ENCODE assay signal across 12 cellular contexts in the genomic region with DNA sequence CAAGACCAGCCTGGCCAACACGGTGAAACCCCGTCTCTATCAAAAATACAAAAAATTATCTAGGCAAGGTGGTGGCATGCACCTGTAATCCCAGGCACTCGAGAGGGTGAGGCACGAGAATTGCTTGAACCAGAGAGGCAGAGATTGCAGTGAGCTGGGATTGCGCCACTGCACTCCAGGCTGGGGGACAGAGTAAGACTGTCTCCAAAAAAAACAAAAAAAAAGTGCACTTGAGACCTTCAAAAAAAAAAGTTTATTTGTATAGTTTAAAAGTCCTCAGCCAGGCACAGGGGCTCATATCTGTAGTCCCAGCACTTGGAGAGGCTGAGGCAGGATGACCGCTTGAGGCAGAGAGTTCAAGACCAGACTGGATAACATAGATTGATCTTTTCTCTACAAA. TPM values are rescaled to one million over a fixed set of nuclear protein-coding genes. Genes with fewer than 3 reads are reported as not detected.
DNase-seq lines count a peak whose midpoint lies in the region; ATAC-seq lines count a peak whose summit lies in the region.
"Had no signal": no experiment of that assay in that cellular context is flagged by ENCODE, and none has a peak within 500 bp of the region (broad histone marks: within the 10 kb centered on the region; RNA-seq: fewer than 3 reads in every experiment).

No MANE protein-coding gene starts in this region.

- H3K27ac Mint-ChIP-seq in stimulated activated naive CD8-positive, alpha-beta T cell treated with anti-CD3 and anti-CD28 coated beads, Interleukin-15, Interleukin-2, amounts not matched to agents 100 ng/mL and 50 ng/mL, for 24 hours = peak overlapping the region; percentile 12
- peak overlapping the region; percentile 39 for H3K27ac Mint-ChIP-seq in activated naive CD8-positive, alpha-beta T cell treated with anti-CD3 and anti-CD28 coated beads for 36 hours
- H3K27ac Mint-ChIP-seq in memory B cell = peak overlapping the region; percentile 20

- no peaks in the 10 kb centered on the region for H3K27me3 Mint-ChIP-seq in stimulated activated naive CD8-positive, alpha-beta T cell treated with anti-CD3 and anti-CD28 coated beads, Interleukin-15, Interleukin-2, amounts not matched to agents 100 ng/mL and 50 ng/mL, for 24 hours
- H3K27me3 Mint-ChIP-seq in activated naive CD8-positive, alpha-beta T cell treated with anti-CD3 and anti-CD28 coated beads for 36 hours = no peaks in the 10 kb centered on the region
- H3K27me3 Mint-ChIP-seq in memory B cell = no peaks in the 10 kb centered on the region

- peaks cover 84% of the 10 kb centered on the region for H3K4me1 Mint-ChIP-seq in stimulated activated naive CD8-positive, alpha-beta T cell treated with anti-CD3 and anti-CD28 coated beads, Interleukin-15, Interleukin-2, amounts not matched to agents 100 ng/mL and 50 ng/mL, for 24 hours (ENCODE audit: low read depth)
- peaks cover 58% of the 10 kb centered on the region for H3K4me1 Mint-ChIP-seq in activated naive CD8-positive, alpha-beta T cell treated with anti-CD3 and anti-CD28 coated beads for 36 hours
- H3K4me1 Mint-ChIP-seq in memory B cell = peaks cover 25% of the 10 kb centered on the region

- peaks cover 68% of the 10 kb centered on the region for H3K36me3 Mint-ChIP-seq in stimulated activated naive CD8-positive, alpha-beta T cell treated with anti-CD3 and anti-CD28 coated beads, Interleukin-15, Interleukin-2, amounts not matched to agents 100 ng/mL and 50 ng/mL, for 24 hours (ENCODE audit: low read depth)
- H3K36me3 Mint-ChIP-seq in activated naive CD8-positive, alpha-beta T cell treated with anti-CD3 and anti-CD28 coated beads for 36 hours = peaks cover 44% of the 10 kb centered on the region
- H3K36me3 Mint-ChIP-seq in memory B cell = peaks cover 18% of the 10 kb centered on the region

- no peak for ATAC-seq in stimulated activated naive CD8-positive, alpha-beta T cell treated with anti-CD3 and anti-CD28 coated beads, Interleukin-15, Interleukin-2, amounts not matched to agents 100 U/mL and 50 U/mL, for 24 hours
- ATAC-seq in memory B cell (ENCODE audit: low read depth) = no peak
- no peak for ATAC-seq in HG02571 (IDR thresholded peaks at IDR 0.05; ENCODE audit: unreplicated experiment)
- ATAC-seq in HG03095 (IDR thresholded peaks at IDR 0.05; ENCODE audit: unreplicated experiment) = no peak
- no peak for ATAC-seq in GM19463 (IDR thresholded peaks at IDR 0.05; ENCODE audit: unreplicated experiment)

- no peak for DNase-seq in stimulated activated naive CD8-positive, alpha-beta T cell treated with anti-CD3 and anti-CD28 coated beads, Interleukin-15, Interleukin-2, amounts not matched to agents 100 U/mL and 50 U/mL, for 24 hours
- no peak for DNase-seq in activated naive CD8-positive, alpha-beta T cell treated with anti-CD3 and anti-CD28 coated beads for 36 hours
- DNase-seq in memory B cell (ENCODE audit: low spot score in 2 of 2) (no peak), NCI-H1105 (lab: John Stamatoyannopoulos, UW) (no peak)
- DNase-seq: activated CD4-positive, CD25-positive, alpha-beta regulatory T cell treated with anti-CD3 and anti-CD28 coated beads, Interleukin-2, amount 50 U/mL, for 72 hours; COR-L47; esophagus squamous epithelium; NCI-H2081 had no signal

- no peak overlapping the region for H3K4me3 Mint-ChIP-seq in stimulated activated naive CD8-positive, alpha-beta T cell treated with anti-CD3 and anti-CD28 coated beads, Interleukin-15, Interleukin-2, amounts not matched to agents 100 ng/mL and 50 ng/mL, for 24 hours
- H3K4me3 Mint-ChIP-seq in activated naive CD8-positive, alpha-beta T cell treated with anti-CD3 and anti-CD28 coated beads for 36 hours = peak overlapping the region; percentile 47
- H3K4me3 Mint-ChIP-seq in memory B cell = no peak overlapping the region

- no peaks in the 10 kb centered on the region for H3K9me3 Mint-ChIP-seq in stimulated activated naive CD8-positive, alpha-beta T cell treated with anti-CD3 and anti-CD28 coated beads, Interleukin-15, Interleukin-2, amounts not matched to agents 100 ng/mL and 50 ng/mL, for 24 hours
- no peaks in the 10 kb centered on the region for H3K9me3 Mint-ChIP-seq in activated naive CD8-positive, alpha-beta T cell treated with anti-CD3 and anti-CD28 coated beads for 36 hours
- no peaks in the 10 kb centered on the region for H3K9me3 Mint-ChIP-seq in memory B cell

RNA-seq across cellular contexts. Expression of a gene that starts 2.1 kb away (rescaled TPM):
- 10 to 100 TPM; 61.5 to 62.1 TPM for total RNA-seq in activated naive CD8-positive, alpha-beta T cell treated with anti-CD3 and anti-CD28 coated beads for 36 hours

RNA-seq across cellular contexts. Expression of a gene that starts 2.2 kb away (rescaled TPM):
- 100 to 1,000 TPM; 245 to 246 TPM for total RNA-seq in activated naive CD8-positive, alpha-beta T cell treated with anti-CD3 and anti-CD28 coated beads for 36 hours

RNA-seq across cellular contexts. Expression of a gene that starts 22.0 kb away (rescaled TPM):
- 10 to 100 TPM; 29.5 to 30.3 TPM for total RNA-seq in activated naive CD8-positive, alpha-beta T cell treated with anti-CD3 and anti-CD28 coated beads for 36 hours

RNA-seq across cellular contexts. Expression of a gene that starts 22.3 kb away (rescaled TPM):
- total RNA-seq in activated naive CD8-positive, alpha-beta T cell treated with anti-CD3 and anti-CD28 coated beads for 36 hours = 100 to 1,000 TPM; 129 to 137 TPM
